In genomic region chr12:102966200-102966941, GRCh38 we compare ENCODE assay signal across 16 cellular contexts. TPM values are rescaled to one million over a fixed set of nuclear protein-coding genes. Genes with fewer than 3 reads are reported as not detected.
DNase-seq lines count a peak whose midpoint lies in the region; ATAC-seq and TF ChIP-seq lines count a peak whose summit lies in the region.
"Had no signal": no experiment of that assay in that cellular context is flagged by ENCODE, and none has a peak within 500 bp of the region (broad histone marks: within the 10 kb centered on the region; RNA-seq: fewer than 3 reads in every experiment).

No MANE protein-coding gene starts in this region.

- H3K4me2 ChIP-seq in GM23248 (ENCODE audit: unreplicated experiment) = no peak overlapping the region
- H3K4me2 ChIP-seq: BLaER1 had no signal

- H3K9ac ChIP-seq in GM23248 = no peak overlapping the region
- H3K9ac ChIP-seq: BLaER1 had no signal

- H3K4me1 Mint-ChIP-seq in activated naive CD4-positive, alpha-beta T cell treated with anti-CD3 and anti-CD28 coated beads, Interleukin-2, amount 10 ng/mL, durations not matched to agents 7 days and 5 days = peaks cover 26% of the 10 kb centered on the region
- H3K4me1 Mint-ChIP-seq in T-helper 17 cell = peaks cover 6% of the 10 kb centered on the region
- H3K4me1 Mint-ChIP-seq in glutamatergic neuron (ENCODE audit: low read depth, unreplicated experiment) = peaks cover 8% of the 10 kb centered on the region
- peaks cover 21% of the 10 kb centered on the region for H3K4me1 Mint-ChIP-seq in stimulated activated effector memory CD8-positive, alpha-beta T cell treated with anti-CD3 and anti-CD28 coated beads, Interleukin-12 subunit alpha, Interleukin-12 subunit beta, amount 100 ng/mL, for 72 hours

- H3K9me2 ChIP-seq in GM23248 (ENCODE audit: insufficient read depth) = no peaks in the 10 kb centered on the region

- H3K27ac ChIP-seq in GM23248 = no peak overlapping the region
- peak overlapping the region in 27 of 59 donors; percentile 15 to 75 (median 55) for H3K27ac ChIP-seq in dorsolateral prefrontal cortex
- H3K27ac ChIP-seq: BLaER1 had no signal

- H3F3A ChIP-seq in GM23248 (ENCODE audit: insufficient read depth) = no peaks in the 10 kb centered on the region

- CTCF ChIA-PET in activated naive CD4-positive, alpha-beta T cell treated with anti-CD3 and anti-CD28 coated beads, Interleukin-2, amount 10 ng/mL, durations not matched to agents 7 days and 5 days (lab: Charles Lee) = no interaction called here

- H3K36me3 Mint-ChIP-seq in activated naive CD4-positive, alpha-beta T cell treated with anti-CD3 and anti-CD28 coated beads, Interleukin-2, amount 10 ng/mL, durations not matched to agents 7 days and 5 days = peaks cover 2% of the 10 kb centered on the region
- peaks cover 13 to 28% of the 10 kb centered on the region in 2 donors for H3K36me3 Mint-ChIP-seq in activated naive CD4-positive, alpha-beta T cell treated with anti-CD3 and anti-CD28 coated beads, Interleukin-2, amount 50 U/mL, for 72 hours
- H3K36me3 Mint-ChIP-seq in T-helper 17 cell (ENCODE audit: low read depth) (peaks cover 2% of the 10 kb centered on the region), glutamatergic neuron (ENCODE audit: unreplicated experiment) (peaks cover 18% of the 10 kb centered on the region)
- no peaks in the 10 kb centered on the region for H3K36me3 Mint-ChIP-seq in stimulated activated effector memory CD8-positive, alpha-beta T cell treated with anti-CD3 and anti-CD28 coated beads, Interleukin-12 subunit alpha, Interleukin-12 subunit beta, amount 100 ng/mL, for 72 hours

- H3K27ac Mint-ChIP-seq in activated naive CD4-positive, alpha-beta T cell treated with anti-CD3 and anti-CD28 coated beads, Interleukin-2, amount 10 ng/mL, durations not matched to agents 7 days and 5 days = peak overlapping the region; percentile 15
- H3K27ac Mint-ChIP-seq in activated naive CD4-positive, alpha-beta T cell treated with anti-CD3 and anti-CD28 coated beads, Interleukin-2, amount 50 U/mL, for 72 hours = no peak overlapping the region
- no peak overlapping the region for H3K27ac Mint-ChIP-seq in T-helper 17 cell
- H3K27ac Mint-ChIP-seq in glutamatergic neuron (ENCODE audit: unreplicated experiment) = no peak overlapping the region
- no peak overlapping the region for H3K27ac Mint-ChIP-seq in stimulated activated effector memory CD8-positive, alpha-beta T cell treated with anti-CD3 and anti-CD28 coated beads, Interleukin-12 subunit alpha, Interleukin-12 subunit beta, amount 100 ng/mL, for 72 hours

- WGBS in GM23248 (ENCODE audit: low coverage in 1 of 2, low lambda C conversion rate in 2 of 2, missing lambda C conversion rate in 2 of 2), 2 experiments = 5% methylated on average over 12 of the region's 12 CpGs

- H3K79me2 ChIP-seq in GM23248 (ENCODE audit: insufficient read depth) = no peaks in the 10 kb centered on the region

- ATAC-seq in activated naive CD4-positive, alpha-beta T cell treated with anti-CD3 and anti-CD28 coated beads, Interleukin-2, amount 50 U/mL, for 72 hours = no peak
- ATAC-seq in T-helper 17 cell = no peak
- no peak for ATAC-seq in stimulated activated effector memory CD8-positive, alpha-beta T cell treated with anti-CD3 and anti-CD28 coated beads, Interleukin-12 subunit alpha, Interleukin-12 subunit beta, amount 100 ng/mL, for 72 hours
- ATAC-seq: PC-3 had no signal

- H3K27me3 ChIP-seq in GM23248 (replicated peaks; ENCODE audit: insufficient read depth) (peaks cover 42% of the 10 kb centered on the region), dorsolateral prefrontal cortex (peaks cover 0 to 65% (median 33%) of the 10 kb centered on the region in 45 donors)

- peaks cover 73% of the 10 kb centered on the region for H3K27me3 Mint-ChIP-seq in activated naive CD4-positive, alpha-beta T cell treated with anti-CD3 and anti-CD28 coated beads, Interleukin-2, amount 10 ng/mL, durations not matched to agents 7 days and 5 days
- H3K27me3 Mint-ChIP-seq in T-helper 17 cell = peaks cover 67% of the 10 kb centered on the region
- peaks cover 31% of the 10 kb centered on the region for H3K27me3 Mint-ChIP-seq in glutamatergic neuron (ENCODE audit: unreplicated experiment)

- in situ Hi-C loops in GM23248 (cut with MboI) = no loop called here

- H3K4me3 ChIP-seq in GM23248 = no peak overlapping the region
- peak overlapping the region in 16 of 59 donors; percentile 40 to 67 (median 58) for H3K4me3 ChIP-seq in dorsolateral prefrontal cortex
- H3K4me3 ChIP-seq: BLaER1 had no signal

- no peak for DNase-seq in activated naive CD4-positive, alpha-beta T cell treated with anti-CD3 and anti-CD28 coated beads, Interleukin-2, amount 10 ng/mL, durations not matched to agents 7 days and 5 days
- no peak for DNase-seq in activated naive CD4-positive, alpha-beta T cell treated with anti-CD3 and anti-CD28 coated beads, Interleukin-2, amount 50 U/mL, for 72 hours (ENCODE audit: low spot score in 2 of 2)
- DNase-seq in T-helper 17 cell (no peak), glutamatergic neuron (no peak), GM19240 (ENCODE audit: insufficient read length, low spot score) (no peak), GM23248 (no peak), dorsolateral prefrontal cortex (no peak)
- DNase-seq in stimulated activated effector memory CD8-positive, alpha-beta T cell treated with anti-CD3 and anti-CD28 coated beads, Interleukin-12 subunit alpha, Interleukin-12 subunit beta, amount 100 ng/mL, for 72 hours (ENCODE audit: low spot score in 2 of 2) = no peak
- DNase-seq: GF-D8, HCEC 1CT, NCI-H82, PC-3 had no signal

- peaks cover 5% of the 10 kb centered on the region for H3K9me3 Mint-ChIP-seq in activated naive CD4-positive, alpha-beta T cell treated with anti-CD3 and anti-CD28 coated beads, Interleukin-2, amount 10 ng/mL, durations not matched to agents 7 days and 5 days
- peaks cover 9 to 15% of the 10 kb centered on the region in 2 donors for H3K9me3 Mint-ChIP-seq in activated naive CD4-positive, alpha-beta T cell treated with anti-CD3 and anti-CD28 coated beads, Interleukin-2, amount 50 U/mL, for 72 hours
- peaks cover 11% of the 10 kb centered on the region for H3K9me3 Mint-ChIP-seq in glutamatergic neuron (ENCODE audit: unreplicated experiment)
- H3K9me3 Mint-ChIP-seq in stimulated activated effector memory CD8-positive, alpha-beta T cell treated with anti-CD3 and anti-CD28 coated beads, Interleukin-12 subunit alpha, Interleukin-12 subunit beta, amount 100 ng/mL, for 72 hours = no peaks in the 10 kb centered on the region

- H4K20me1 ChIP-seq in GM23248 (ENCODE audit: insufficient read depth) = no peaks in the 10 kb centered on the region
- H4K20me1 ChIP-seq: BLaER1 had no signal

- H3K9me3 ChIP-seq in T-helper 17 cell (ENCODE audit: control insufficient read depth, low read length, poor library complexity, severe bottlenecking) (peaks cover 2% of the 10 kb centered on the region), GM23248 (ENCODE audit: low read depth) (no peaks in the 10 kb centered on the region)

- TF ChIP-seq CTCF in glutamatergic neuron (IDR thresholded peaks at IDR 0.05; ENCODE audit: partially characterized antibody, unreplicated experiment) (no peak), dorsolateral prefrontal cortex (IDR thresholded peaks at IDR 0.05 in 54 of 56, conservative IDR thresholded peaks at IDR 0.05 in 2 of 56; ENCODE audit: low read depth in 1 of 56, partially characterized antibody in 56 of 56) (no peak)

- no peak overlapping the region for H2AFZ ChIP-seq in GM23248

- no peaks in the 10 kb centered on the region for H3K4me1 ChIP-seq in GM23248 (ENCODE audit: insufficient read depth)
- H3K4me1 ChIP-seq: BLaER1 had no signal

- intact Hi-C loops in dorsolateral prefrontal cortex (cut with DNase I) = no loop called here

- H3K36me3 ChIP-seq in GM23248 (ENCODE audit: low read depth) = no peaks in the 10 kb centered on the region
- H3K36me3 ChIP-seq: BLaER1 had no signal

- H3K4me3 Mint-ChIP-seq in activated naive CD4-positive, alpha-beta T cell treated with anti-CD3 and anti-CD28 coated beads, Interleukin-2, amount 10 ng/mL, durations not matched to agents 7 days and 5 days = no peak overlapping the region
- H3K4me3 Mint-ChIP-seq in T-helper 17 cell = peak overlapping the region; percentile 51
- H3K4me3 Mint-ChIP-seq in glutamatergic neuron (ENCODE audit: unreplicated experiment) = peak overlapping the region; percentile 73
- peak overlapping the region; percentile 64 for H3K4me3 Mint-ChIP-seq in stimulated activated effector memory CD8-positive, alpha-beta T cell treated with anti-CD3 and anti-CD28 coated beads, Interleukin-12 subunit alpha, Interleukin-12 subunit beta, amount 100 ng/mL, for 72 hours

RNA-seq across cellular contexts. Expression of gene ASCL1, which starts 8.9 kb away (rescaled TPM):
- under 1 TPM in 1 of 2 donors, not detected in 1; 0.16 TPM for total RNA-seq in activated naive CD4-positive, alpha-beta T cell treated with anti-CD3 and anti-CD28 coated beads, Interleukin-2, amount 50 U/mL, for 72 hours
- total RNA-seq in T-helper 17 cell = not detected
- not detected for total RNA-seq in glutamatergic neuron (ENCODE audit: unreplicated experiment)
- total RNA-seq in GM23248 (2014; rRNA removed; shearing (Covaris generic)) = not detected in 2 replicates
- not detected in 2 replicates for polyA plus RNA-seq in GM23248 (2016; fragmentation: Nextera tagmentation; extraction: Ambion mirVana)
- total RNA-seq in dorsolateral prefrontal cortex = 10 to 100 TPM in 82 of 120 experiments, 1 to 10 TPM in 38; 4.4 to 31.2 (median 11.2) TPM
- total RNA-seq: A172, LHCN-M2, PC-3 had no signal

RNA-seq across cellular contexts. Expression of gene PAH, which starts 49.3 kb away (rescaled TPM):
- total RNA-seq in activated naive CD4-positive, alpha-beta T cell treated with anti-CD3 and anti-CD28 coated beads, Interleukin-2, amount 50 U/mL, for 72 hours = under 1 TPM in 1 of 2 donors, not detected in 1; 0.32 TPM
- total RNA-seq in T-helper 17 cell (1 to 10 TPM in 1 of 2 donors, under 1 TPM in 1; 0.15 to 1.4 TPM), glutamatergic neuron (ENCODE audit: unreplicated experiment) (not detected), dorsolateral prefrontal cortex (10 to 100 TPM in 39 of 120 experiments, 1 to 10 TPM in 81; 1.6 to 20.7 (median 7.8) TPM)
- not detected in 2 replicates for total RNA-seq in GM23248 (2014; rRNA removed; shearing (Covaris generic))
- polyA plus RNA-seq in GM23248 (2016; fragmentation: Nextera tagmentation; extraction: Ambion mirVana) = not detected in 2 replicates
- total RNA-seq: A172, Daoy, LHCN-M2, PC-3 had no signal
